ENCODE assay signal across 26 cellular contexts in the genomic region with DNA sequence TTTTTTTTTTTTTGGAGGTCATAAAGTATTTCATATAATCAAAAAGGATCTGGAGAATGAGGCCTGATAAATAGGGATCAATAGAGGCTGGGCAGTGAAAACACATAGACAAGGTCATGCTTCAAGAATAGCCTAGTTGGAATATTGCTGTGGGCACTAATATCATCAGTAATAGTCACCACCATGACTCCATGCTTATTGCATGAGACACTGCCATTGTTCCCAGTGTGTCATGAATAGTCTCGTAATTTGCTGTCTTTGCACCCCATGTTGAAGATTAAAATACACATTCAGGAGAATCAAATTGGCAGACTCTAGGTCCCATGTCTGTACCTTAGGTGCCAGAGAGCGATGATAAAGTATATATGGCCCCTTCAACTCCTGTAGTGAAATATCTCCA.
"Had no signal": no experiment of that assay in that cellular context is flagged by ENCODE, and none has a peak within 500 bp of the region (broad histone marks: within the 10 kb centered on the region; RNA-seq: fewer than 3 reads in every experiment).

No MANE protein-coding gene starts in this region.

- ATAC-seq: stimulated activated effector memory CD8-positive, alpha-beta T cell treated with anti-CD3 and anti-CD28 coated beads, Interleukin-12 subunit alpha, Interleukin-12 subunit beta, amount 100 ng/mL, for 72 hours; stimulated activated memory B cell treated with anti-CD40 and anti-IgM and Interleukin-4, amounts not matched to agents 10 μg/mL and 1 μg/mL and 100 μg/mL, for 72 hours; stimulated activated naive B cell treated with anti-CD40 and anti-IgM and Interleukin-4, amounts not matched to agents 10 μg/mL and 1 μg/mL and 100 μg/mL, for 72 hours; stimulated activated naive CD8-positive, alpha-beta T cell treated with anti-CD3 and anti-CD28 coated beads, Interleukin-15, amount 100 ng/mL, for 72 hours; stimulated activated naive CD8-positive, alpha-beta T cell treated with anti-CD3 and anti-CD28 coated beads, Interleukin-15, Interleukin-2, amounts not matched to agents 100 U/mL and 50 U/mL, for 24 hours; upper lobe of right lung had no signal

- H3K27me3 ChIP-seq: stomach, suprapubic skin, testis, thyroid gland, tibial artery, tibial nerve, transverse colon, upper lobe of left lung, upper lobe of right lung, uterus, vagina had no signal

- DNase-seq: stimulated activated CD4-positive, alpha-beta T cell treated with anti-CD3 and anti-CD28 coated beads, Interleukin-2, amount 100 ng/mL, for 48 hours; stimulated activated CD4-positive, alpha-beta T cell treated with anti-CD3 and anti-CD28 coated beads, Interleukin-4, amount 100 ng/mL, for 1 hour; stimulated activated CD4-positive, alpha-beta T cell treated with anti-CD3 and anti-CD28 coated beads, Interleukin-4, amount 100 ng/mL, for 24 hours; stimulated activated CD4-positive, alpha-beta T cell treated with anti-CD3 and anti-CD28 coated beads, Interleukin-4, amount 100 ng/mL, for 4 hours; stimulated activated CD8-positive, alpha-beta memory T cell treated with anti-CD3 and anti-CD28 coated beads, Interleukin-4, amount 100 ng/mL, for 48 hours; stimulated activated naive B cell treated with anti-CD40 and anti-IgM and Interleukin-4, amounts not matched to agents 10 μg/mL and 1 μg/mL and 100 μg/mL, for 72 hours; stimulated activated naive CD4-positive, alpha-beta T cell; stimulated activated naive CD4-positive, alpha-beta T cell treated with Interleukin-2 at 50 U/mL for 16 hours; stimulated activated naive CD8-positive, alpha-beta T cell treated with anti-CD3 and anti-CD28 coated beads, Interleukin-15, amount 100 ng/mL, for 72 hours; stimulated activated naive CD8-positive, alpha-beta T cell treated with anti-CD3 and anti-CD28 coated beads, Interleukin-15, Interleukin-2, amounts not matched to agents 100 U/mL and 50 U/mL, for 24 hours; stomach; substantia nigra; testis; thyroid gland; tibial artery; transverse colon; upper lobe of left lung; upper lobe of right lung; uterus had no signal

- H3K36me3 ChIP-seq: stomach, suprapubic skin, thoracic aorta, thyroid gland, tibial artery, tibial nerve, transverse colon, upper lobe of left lung, upper lobe of right lung, uterus, vagina had no signal

- FAIRE-seq: urothelium cell line had no signal

- H3K4me1 ChIP-seq: suprapubic skin, testis, transverse colon, upper lobe of left lung, upper lobe of right lung, uterus, vagina had no signal

- H3K4me3 ChIP-seq: stomach, suprapubic skin, testis, thoracic aorta, thyroid gland, tibial artery, tibial nerve, transverse colon, upper lobe of left lung, upper lobe of right lung, uterus, vagina had no signal

- H3K9me3 ChIP-seq: stomach, suprapubic skin, testis, thyroid gland, tibial artery, upper lobe of left lung, upper lobe of right lung, uterus, vagina had no signal

- H3K27ac ChIP-seq: suprapubic skin, testis, thoracic aorta, thyroid gland, tibial artery, tibial nerve, transverse colon, upper lobe of left lung, upper lobe of right lung, uterus, vagina had no signal
